ENCODE assay signal across 1 cellular context in genomic region chr2:17830053-17831034, GRCh38.
TF ChIP-seq lines count a peak whose summit lies in the region.

No MANE protein-coding gene starts in this region.

TF ChIP-seq in K562, 482 proteins besides CTCF, POLR2A, EP300 and RAD21 (continued from another document):
- TF ChIP-seq HOMEZ (CRISPR knock-in tag; IDR thresholded peaks at IDR 0.05) (no peak), MCM5 (IDR thresholded peaks at IDR 0.05; ENCODE audit: low read depth) (no peak), DDX20 (tag; IDR thresholded peaks at IDR 0.05; ENCODE audit: low read depth) (no peak), SRF (CRISPR knock-in tag; IDR thresholded peaks at IDR 0.05) (0 out of 4 replicates have a peak, but pooled peaks of 1 of the 2 experiments have one; percentile 21), TEAD1 (CRISPR knock-in tag; IDR thresholded peaks at IDR 0.05) (no peak), ATF4 (CRISPR knock-in tag; IDR thresholded peaks at IDR 0.05) (no peak), SP2 (IDR thresholded peaks at IDR 0.05; ENCODE audit: extremely low read depth, low read depth, low read length, poor library complexity, severe bottlenecking) (no peak), RB1 (IDR thresholded peaks at IDR 0.05; ENCODE audit: low read depth) (peak; percentile 56), NEUROD1 (IDR thresholded peaks at IDR 0.05; ENCODE audit: borderline replicate concordance, low read depth, low read length, partially characterized antibody) (no peak), HNRNPUL1 (IDR thresholded peaks at IDR 0.05; ENCODE audit: low read length) (no peak), ASH1L (IDR thresholded peaks at IDR 0.05; ENCODE audit: borderline replicate concordance, low read depth, partially characterized antibody) (no peak), NCOA4 (IDR thresholded peaks at IDR 0.05; ENCODE audit: partially characterized antibody) (no peak), RBM39 (optimal IDR thresholded peaks at IDR 0.05; ENCODE audit: low read depth, low read length) (no peak), PHB2 (IDR thresholded peaks at IDR 0.05; ENCODE audit: low read depth) (no peak), PCBP1 (IDR thresholded peaks at IDR 0.05; ENCODE audit: low read depth, low read length, poor library complexity, severe bottlenecking) (no peak), FOSL1 (tag; conservative IDR thresholded peaks at IDR 0.05) (no peak), MAZ (CRISPR knock-in tag; conservative IDR thresholded peaks at IDR 0.05 in 1 of 2, IDR thresholded peaks at IDR 0.05 in 1 of 2) (peak in 1 of 2 experiments; percentile 73; a peak in 1 of 4 replicates), E2F6 (IDR thresholded peaks at IDR 0.05; ENCODE audit: borderline replicate concordance in 1 of 2, extremely low read depth in 1 of 2, insufficient read depth in 1 of 2, insufficient read length in 1 of 2, low read depth in 1 of 2, low read length in 1 of 2, poor library complexity in 1 of 2, severe bottlenecking in 1 of 2) (peak in 1 of 2 experiments; percentile 70), HNRNPL (IDR thresholded peaks at IDR 0.05; ENCODE audit: low read depth, low read length) (no peak)
- TF ChIP-seq, protein P1, sequence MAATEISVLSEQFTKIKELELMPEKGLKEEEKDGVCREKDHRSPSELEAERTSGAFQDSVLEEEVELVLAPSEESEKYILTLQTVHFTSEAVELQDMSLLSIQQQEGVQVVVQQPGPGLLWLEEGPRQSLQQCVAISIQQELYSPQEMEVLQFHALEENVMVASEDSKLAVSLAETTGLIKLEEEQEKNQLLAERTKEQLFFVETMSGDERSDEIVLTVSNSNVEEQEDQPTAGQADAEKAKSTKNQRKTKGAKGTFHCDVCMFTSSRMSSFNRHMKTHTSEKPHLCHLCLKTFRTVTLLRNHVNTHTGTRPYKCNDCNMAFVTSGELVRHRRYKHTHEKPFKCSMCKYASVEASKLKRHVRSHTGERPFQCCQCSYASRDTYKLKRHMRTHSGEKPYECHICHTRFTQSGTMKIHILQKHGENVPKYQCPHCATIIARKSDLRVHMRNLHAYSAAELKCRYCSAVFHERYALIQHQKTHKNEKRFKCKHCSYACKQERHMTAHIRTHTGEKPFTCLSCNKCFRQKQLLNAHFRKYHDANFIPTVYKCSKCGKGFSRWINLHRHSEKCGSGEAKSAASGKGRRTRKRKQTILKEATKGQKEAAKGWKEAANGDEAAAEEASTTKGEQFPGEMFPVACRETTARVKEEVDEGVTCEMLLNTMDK (IDR thresholded peaks at IDR 0.05; ENCODE audit: borderline replicate concordance, insufficient read depth, low read depth, low read length, poor library complexity, severe bottlenecking) = peak; percentile 21
- TF ChIP-seq, protein P2, sequence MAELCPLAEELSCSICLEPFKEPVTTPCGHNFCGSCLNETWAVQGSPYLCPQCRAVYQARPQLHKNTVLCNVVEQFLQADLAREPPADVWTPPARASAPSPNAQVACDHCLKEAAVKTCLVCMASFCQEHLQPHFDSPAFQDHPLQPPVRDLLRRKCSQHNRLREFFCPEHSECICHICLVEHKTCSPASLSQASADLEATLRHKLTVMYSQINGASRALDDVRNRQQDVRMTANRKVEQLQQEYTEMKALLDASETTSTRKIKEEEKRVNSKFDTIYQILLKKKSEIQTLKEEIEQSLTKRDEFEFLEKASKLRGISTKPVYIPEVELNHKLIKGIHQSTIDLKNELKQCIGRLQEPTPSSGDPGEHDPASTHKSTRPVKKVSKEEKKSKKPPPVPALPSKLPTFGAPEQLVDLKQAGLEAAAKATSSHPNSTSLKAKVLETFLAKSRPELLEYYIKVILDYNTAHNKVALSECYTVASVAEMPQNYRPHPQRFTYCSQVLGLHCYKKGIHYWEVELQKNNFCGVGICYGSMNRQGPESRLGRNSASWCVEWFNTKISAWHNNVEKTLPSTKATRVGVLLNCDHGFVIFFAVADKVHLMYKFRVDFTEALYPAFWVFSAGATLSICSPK (IDR thresholded peaks at IDR 0.05; ENCODE audit: borderline replicate concordance) = no peak
- TF ChIP-seq, protein P3, sequence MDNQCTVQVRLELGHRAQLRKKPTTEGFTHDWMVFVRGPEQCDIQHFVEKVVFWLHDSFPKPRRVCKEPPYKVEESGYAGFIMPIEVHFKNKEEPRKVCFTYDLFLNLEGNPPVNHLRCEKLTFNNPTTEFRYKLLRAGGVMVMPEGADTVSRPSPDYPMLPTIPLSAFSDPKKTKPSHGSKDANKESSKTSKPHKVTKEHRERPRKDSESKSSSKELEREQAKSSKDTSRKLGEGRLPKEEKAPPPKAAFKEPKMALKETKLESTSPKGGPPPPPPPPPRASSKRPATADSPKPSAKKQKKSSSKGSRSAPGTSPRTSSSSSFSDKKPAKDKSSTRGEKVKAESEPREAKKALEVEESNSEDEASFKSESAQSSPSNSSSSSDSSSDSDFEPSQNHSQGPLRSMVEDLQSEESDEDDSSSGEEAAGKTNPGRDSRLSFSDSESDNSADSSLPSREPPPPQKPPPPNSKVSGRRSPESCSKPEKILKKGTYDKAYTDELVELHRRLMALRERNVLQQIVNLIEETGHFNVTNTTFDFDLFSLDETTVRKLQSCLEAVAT (IDR thresholded peaks at IDR 0.05) = no peak
